2 cellular contexts compared by ENCODE assay signal in genomic region chr20:568865-569415, GRCh38.
TF ChIP-seq lines count a peak whose summit lies in the region.

No MANE protein-coding gene starts in this region.

TF ChIP-seq in HCT116, 20 proteins besides CTCF, POLR2A, EP300 and RAD21:
- TF ChIP-seq SP1 (IDR thresholded peaks at IDR 0.05; ENCODE audit: low read depth): no peak
TF ChIP-seq in HCT116: peak in this region for 0.

TF ChIP-seq in H1, 55 proteins besides CTCF, POLR2A, EP300 and RAD21:
- TF ChIP-seq SP1 (IDR thresholded peaks at IDR 0.05; ENCODE audit: low read depth, low read length): no peak
- TF ChIP-seq CBX8 (IDR thresholded peaks at IDR 0.05; ENCODE audit: borderline replicate concordance, low read depth, low read length): no peak
- no peak for TF ChIP-seq GABPA (IDR thresholded peaks at IDR 0.05; ENCODE audit: borderline replicate concordance, insufficient read depth, low read length)
- TF ChIP-seq RXRA (IDR thresholded peaks at IDR 0.05; ENCODE audit: insufficient read depth, low read depth, low read length): no peak
- TF ChIP-seq ZNF274 (IDR thresholded peaks at IDR 0.05; ENCODE audit: borderline replicate concordance, extremely low read depth, low read length): no peak
- TF ChIP-seq POU5F1 (IDR thresholded peaks at IDR 0.05; ENCODE audit: low read depth, low read length): no peak
- TF ChIP-seq FOSL1 (IDR thresholded peaks at IDR 0.05; ENCODE audit: insufficient read depth, low read depth, low read length): no peak
- no peak for TF ChIP-seq NANOG (IDR thresholded peaks at IDR 0.05; ENCODE audit: insufficient read depth, low read depth, low read length, poor library complexity, severe bottlenecking)
- TF ChIP-seq SP2 (IDR thresholded peaks at IDR 0.05; ENCODE audit: low read length): no peak
